13 cellular contexts compared by ENCODE assay signal in the genomic region with DNA sequence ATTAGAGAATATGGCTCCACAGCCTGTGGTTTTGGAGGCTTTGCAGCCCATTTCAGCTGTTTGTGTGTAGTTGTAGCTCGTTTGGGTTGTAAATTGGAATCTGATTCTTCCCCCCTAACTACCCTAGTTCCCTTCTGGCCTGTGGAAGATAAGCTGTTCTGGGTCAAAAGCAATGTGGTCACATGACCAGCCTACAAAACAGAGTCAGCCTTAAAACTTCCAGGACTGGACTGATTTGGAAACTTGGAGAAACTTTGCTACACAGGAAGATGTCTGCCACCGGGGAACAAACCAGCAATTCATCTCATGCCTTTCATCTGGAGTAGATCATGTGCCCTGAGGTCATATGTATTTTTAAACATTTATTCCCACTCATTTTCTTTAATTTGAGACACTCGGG.
DNase-seq lines count a peak whose midpoint lies in the region; ATAC-seq and TF ChIP-seq lines count a peak whose summit lies in the region.
"Had no signal": no experiment of that assay in that cellular context is flagged by ENCODE, and none has a peak within 500 bp of the region (broad histone marks: within the 10 kb centered on the region; RNA-seq: fewer than 3 reads in every experiment).

No MANE protein-coding gene starts in this region.

- no peak for TF ChIP-seq CTCF in HFF-Myc (IDR thresholded peaks at IDR 0.05; ENCODE audit: low read depth, low read length, missing control alignments)
- TF ChIP-seq CTCF in cardiac fibroblast (IDR thresholded peaks at IDR 0.05; ENCODE audit: low read depth, low read length), result no peak
- no peak for TF ChIP-seq CTCF in retinal pigment epithelial cell (conservative IDR thresholded peaks at IDR 0.05; ENCODE audit: low read depth, low read length)

- ATAC-seq in GM18870 (IDR thresholded peaks at IDR 0.05; ENCODE audit: unreplicated experiment), result no peak
- ATAC-seq: activated T-cell treated with anti-CD3 and anti-CD28 coated beads, Interleukin-2, amount 50 U/mL, for 4 hours had no signal

- DNase-seq in HFF-Myc (ENCODE audit: extremely low read depth, low read depth) (peak; percentile 20), cardiac fibroblast (ENCODE audit: low read depth in 2 of 2) (peak; percentile 29 to 76), iris pigment epithelial cell (ENCODE audit: low read depth) (peak; percentile 40), retinal pigment epithelial cell (ENCODE audit: low read depth) (peak; percentile 79), NCI-H2029 (lab: John Stamatoyannopoulos, UW) (no peak), inferior parietal cortex (ENCODE audit: extremely low spot score) (no peak)
- DNase-seq in stimulated activated CD4-positive, alpha-beta T cell treated with anti-CD3 and anti-CD28 coated beads, Interleukin-4, amount 100 ng/mL, for 24 hours, result no peak
- DNase-seq: activated B cell treated with CpG ODN at 0.5 μM for 24 hours; activated T-cell treated with anti-CD3 and anti-CD28 coated beads, Interleukin-2, amount 50 U/mL, for 4 hours; NCI-H2227 treated with DMSO at 0.1 percent for 48 hours; psoas muscle had no signal

- H3K4me3 ChIP-seq in HFF-Myc (replicated peaks; ENCODE audit: low read depth, low read length), result no peak overlapping the region
- no peak overlapping the region for H3K4me3 ChIP-seq in cardiac fibroblast (replicated peaks in 1 of 2; ENCODE audit: low read depth in 2 of 2, low read length in 2 of 2)
- no peak overlapping the region for H3K4me3 ChIP-seq in retinal pigment epithelial cell (ENCODE audit: low read length)
- H3K4me3 ChIP-seq: BLaER1, psoas muscle had no signal

Comparison
In these comparisons a context has a peak if more than half of its experiments do, and no peak if none do; other contexts are left out.
1. DNase-seq: peak in HFF-Myc (single experiment), cardiac fibroblast (2 of 2), iris pigment epithelial cell (single experiment) and retinal pigment epithelial cell (single experiment); none in stimulated activated CD4-positive, alpha-beta T cell treated with anti-CD3 and anti-CD28 coated beads, Interleukin-4, amount 100 ng/mL, for 24 hours (single experiment), NCI-H2029 (single experiment) and inferior parietal cortex (single experiment).